ENCODE assay signal across 1 cellular context in the genomic region with DNA sequence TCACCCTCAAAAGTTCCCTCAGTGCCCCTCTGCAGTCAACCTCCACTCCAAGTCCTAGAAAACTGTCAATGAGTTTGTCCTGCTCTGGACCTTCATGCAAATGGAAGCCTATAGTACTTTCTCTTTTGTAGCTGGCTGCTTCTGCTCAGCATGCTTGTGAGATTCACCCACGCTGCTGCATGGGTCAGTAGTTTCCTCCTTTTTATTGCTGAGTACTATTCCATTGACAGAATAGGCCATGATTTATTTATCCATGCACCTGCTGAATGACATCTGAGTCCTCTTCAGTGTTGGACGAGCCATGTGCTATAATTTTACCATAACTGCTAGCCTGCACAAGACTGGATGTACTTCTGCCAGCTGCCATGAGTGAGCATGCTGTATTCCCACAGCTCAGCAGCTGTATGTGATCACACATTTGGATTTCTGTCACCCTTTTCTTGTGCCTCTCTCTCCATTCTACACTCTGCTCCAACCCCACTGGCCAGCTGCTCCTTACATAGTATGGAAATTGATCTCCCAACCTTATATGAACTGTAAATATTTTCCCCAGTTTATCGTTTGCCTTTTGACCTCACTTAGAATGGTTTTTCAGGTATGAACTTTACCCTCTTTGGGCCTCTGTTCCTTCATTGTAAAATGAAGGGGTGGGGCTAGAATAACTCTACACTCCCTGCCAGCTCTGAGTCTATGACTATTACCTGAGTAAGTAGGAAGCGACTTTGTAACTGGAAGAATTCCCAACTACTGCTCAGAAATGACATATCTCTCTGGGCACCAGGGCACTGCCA.
TF ChIP-seq lines count a peak whose summit lies in the region.

No MANE protein-coding gene starts in this region.

TF ChIP-seq in HepG2, 621 proteins besides CTCF, POLR2A, EP300 and RAD21 (continued from another document):
- TF ChIP-seq, protein P1, sequence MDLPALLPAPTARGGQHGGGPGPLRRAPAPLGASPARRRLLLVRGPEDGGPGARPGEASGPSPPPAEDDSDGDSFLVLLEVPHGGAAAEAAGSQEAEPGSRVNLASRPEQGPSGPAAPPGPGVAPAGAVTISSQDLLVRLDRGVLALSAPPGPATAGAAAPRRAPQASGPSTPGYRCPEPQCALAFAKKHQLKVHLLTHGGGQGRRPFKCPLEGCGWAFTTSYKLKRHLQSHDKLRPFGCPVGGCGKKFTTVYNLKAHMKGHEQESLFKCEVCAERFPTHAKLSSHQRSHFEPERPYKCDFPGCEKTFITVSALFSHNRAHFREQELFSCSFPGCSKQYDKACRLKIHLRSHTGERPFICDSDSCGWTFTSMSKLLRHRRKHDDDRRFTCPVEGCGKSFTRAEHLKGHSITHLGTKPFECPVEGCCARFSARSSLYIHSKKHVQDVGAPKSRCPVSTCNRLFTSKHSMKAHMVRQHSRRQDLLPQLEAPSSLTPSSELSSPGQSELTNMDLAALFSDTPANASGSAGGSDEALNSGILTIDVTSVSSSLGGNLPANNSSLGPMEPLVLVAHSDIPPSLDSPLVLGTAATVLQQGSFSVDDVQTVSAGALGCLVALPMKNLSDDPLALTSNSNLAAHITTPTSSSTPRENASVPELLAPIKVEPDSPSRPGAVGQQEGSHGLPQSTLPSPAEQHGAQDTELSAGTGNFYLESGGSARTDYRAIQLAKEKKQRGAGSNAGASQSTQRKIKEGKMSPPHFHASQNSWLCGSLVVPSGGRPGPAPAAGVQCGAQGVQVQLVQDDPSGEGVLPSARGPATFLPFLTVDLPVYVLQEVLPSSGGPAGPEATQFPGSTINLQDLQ (CRISPR knock-in tag; IDR thresholded peaks at IDR 0.05), result no peak
- TF ChIP-seq, protein P2, sequence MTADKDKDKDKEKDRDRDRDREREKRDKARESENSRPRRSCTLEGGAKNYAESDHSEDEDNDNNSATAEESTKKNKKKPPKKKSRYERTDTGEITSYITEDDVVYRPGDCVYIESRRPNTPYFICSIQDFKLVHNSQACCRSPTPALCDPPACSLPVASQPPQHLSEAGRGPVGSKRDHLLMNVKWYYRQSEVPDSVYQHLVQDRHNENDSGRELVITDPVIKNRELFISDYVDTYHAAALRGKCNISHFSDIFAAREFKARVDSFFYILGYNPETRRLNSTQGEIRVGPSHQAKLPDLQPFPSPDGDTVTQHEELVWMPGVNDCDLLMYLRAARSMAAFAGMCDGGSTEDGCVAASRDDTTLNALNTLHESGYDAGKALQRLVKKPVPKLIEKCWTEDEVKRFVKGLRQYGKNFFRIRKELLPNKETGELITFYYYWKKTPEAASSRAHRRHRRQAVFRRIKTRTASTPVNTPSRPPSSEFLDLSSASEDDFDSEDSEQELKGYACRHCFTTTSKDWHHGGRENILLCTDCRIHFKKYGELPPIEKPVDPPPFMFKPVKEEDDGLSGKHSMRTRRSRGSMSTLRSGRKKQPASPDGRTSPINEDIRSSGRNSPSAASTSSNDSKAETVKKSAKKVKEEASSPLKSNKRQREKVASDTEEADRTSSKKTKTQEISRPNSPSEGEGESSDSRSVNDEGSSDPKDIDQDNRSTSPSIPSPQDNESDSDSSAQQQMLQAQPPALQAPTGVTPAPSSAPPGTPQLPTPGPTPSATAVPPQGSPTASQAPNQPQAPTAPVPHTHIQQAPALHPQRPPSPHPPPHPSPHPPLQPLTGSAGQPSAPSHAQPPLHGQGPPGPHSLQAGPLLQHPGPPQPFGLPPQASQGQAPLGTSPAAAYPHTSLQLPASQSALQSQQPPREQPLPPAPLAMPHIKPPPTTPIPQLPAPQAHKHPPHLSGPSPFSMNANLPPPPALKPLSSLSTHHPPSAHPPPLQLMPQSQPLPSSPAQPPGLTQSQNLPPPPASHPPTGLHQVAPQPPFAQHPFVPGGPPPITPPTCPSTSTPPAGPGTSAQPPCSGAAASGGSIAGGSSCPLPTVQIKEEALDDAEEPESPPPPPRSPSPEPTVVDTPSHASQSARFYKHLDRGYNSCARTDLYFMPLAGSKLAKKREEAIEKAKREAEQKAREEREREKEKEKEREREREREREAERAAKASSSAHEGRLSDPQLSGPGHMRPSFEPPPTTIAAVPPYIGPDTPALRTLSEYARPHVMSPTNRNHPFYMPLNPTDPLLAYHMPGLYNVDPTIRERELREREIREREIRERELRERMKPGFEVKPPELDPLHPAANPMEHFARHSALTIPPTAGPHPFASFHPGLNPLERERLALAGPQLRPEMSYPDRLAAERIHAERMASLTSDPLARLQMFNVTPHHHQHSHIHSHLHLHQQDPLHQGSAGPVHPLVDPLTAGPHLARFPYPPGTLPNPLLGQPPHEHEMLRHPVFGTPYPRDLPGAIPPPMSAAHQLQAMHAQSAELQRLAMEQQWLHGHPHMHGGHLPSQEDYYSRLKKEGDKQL (CRISPR knock-in tag; IDR thresholded peaks at IDR 0.05; ENCODE audit: low read depth), result no peak
- TF ChIP-seq GPN1 (CRISPR knock-in tag; IDR thresholded peaks at IDR 0.05; ENCODE audit: borderline replicate concordance) (no peak), NR2F6 (IDR thresholded peaks at IDR 0.05) (peak; percentile 85), NR2F6 (CRISPR knock-in tag; IDR thresholded peaks at IDR 0.05) (peak; percentile 74), BCL6 (CRISPR knock-in tag; IDR thresholded peaks at IDR 0.05) (peak; percentile 48), ZNF292 (CRISPR knock-in tag; IDR thresholded peaks at IDR 0.05; ENCODE audit: borderline replicate concordance, low read depth) (no peak), MYC (CRISPR knock-in tag; IDR thresholded peaks at IDR 0.05; ENCODE audit: borderline replicate concordance) (no peak), ZFP90 (CRISPR knock-in tag; IDR thresholded peaks at IDR 0.05; ENCODE audit: borderline replicate concordance) (no peak), AHR (CRISPR knock-in tag; IDR thresholded peaks at IDR 0.05) (no peak), NR2F1 (CRISPR knock-in tag; IDR thresholded peaks at IDR 0.05) (peak; percentile 11 to 69; a peak in 2 of 4 replicates), FOXJ3 (CRISPR knock-in tag; IDR thresholded peaks at IDR 0.05; ENCODE audit: borderline replicate concordance) (0 out of 2 replicates have a peak, but pooled peaks have one; percentile 19)
- TF ChIP-seq, protein P3, sequence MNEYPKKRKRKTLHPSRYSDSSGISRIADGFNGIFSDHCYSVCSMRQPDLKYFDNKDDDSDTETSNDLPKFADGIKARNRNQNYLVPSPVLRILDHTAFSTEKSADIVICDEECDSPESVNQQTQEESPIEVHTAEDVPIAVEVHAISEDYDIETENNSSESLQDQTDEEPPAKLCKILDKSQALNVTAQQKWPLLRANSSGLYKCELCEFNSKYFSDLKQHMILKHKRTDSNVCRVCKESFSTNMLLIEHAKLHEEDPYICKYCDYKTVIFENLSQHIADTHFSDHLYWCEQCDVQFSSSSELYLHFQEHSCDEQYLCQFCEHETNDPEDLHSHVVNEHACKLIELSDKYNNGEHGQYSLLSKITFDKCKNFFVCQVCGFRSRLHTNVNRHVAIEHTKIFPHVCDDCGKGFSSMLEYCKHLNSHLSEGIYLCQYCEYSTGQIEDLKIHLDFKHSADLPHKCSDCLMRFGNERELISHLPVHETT (CRISPR knock-in tag; conservative IDR thresholded peaks at IDR 0.05), result no peak
- TF ChIP-seq, protein P4, sequence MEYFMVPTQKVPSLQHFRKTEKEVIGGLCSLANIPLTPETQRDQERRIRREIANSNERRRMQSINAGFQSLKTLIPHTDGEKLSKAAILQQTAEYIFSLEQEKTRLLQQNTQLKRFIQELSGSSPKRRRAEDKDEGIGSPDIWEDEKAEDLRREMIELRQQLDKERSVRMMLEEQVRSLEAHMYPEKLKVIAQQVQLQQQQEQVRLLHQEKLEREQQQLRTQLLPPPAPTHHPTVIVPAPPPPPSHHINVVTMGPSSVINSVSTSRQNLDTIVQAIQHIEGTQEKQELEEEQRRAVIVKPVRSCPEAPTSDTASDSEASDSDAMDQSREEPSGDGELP (IDR thresholded peaks at IDR 0.05; ENCODE audit: borderline replicate concordance, low read depth), result 0 out of 2 replicates have a peak, but pooled peaks have one; percentile 8
- TF ChIP-seq, protein P5, sequence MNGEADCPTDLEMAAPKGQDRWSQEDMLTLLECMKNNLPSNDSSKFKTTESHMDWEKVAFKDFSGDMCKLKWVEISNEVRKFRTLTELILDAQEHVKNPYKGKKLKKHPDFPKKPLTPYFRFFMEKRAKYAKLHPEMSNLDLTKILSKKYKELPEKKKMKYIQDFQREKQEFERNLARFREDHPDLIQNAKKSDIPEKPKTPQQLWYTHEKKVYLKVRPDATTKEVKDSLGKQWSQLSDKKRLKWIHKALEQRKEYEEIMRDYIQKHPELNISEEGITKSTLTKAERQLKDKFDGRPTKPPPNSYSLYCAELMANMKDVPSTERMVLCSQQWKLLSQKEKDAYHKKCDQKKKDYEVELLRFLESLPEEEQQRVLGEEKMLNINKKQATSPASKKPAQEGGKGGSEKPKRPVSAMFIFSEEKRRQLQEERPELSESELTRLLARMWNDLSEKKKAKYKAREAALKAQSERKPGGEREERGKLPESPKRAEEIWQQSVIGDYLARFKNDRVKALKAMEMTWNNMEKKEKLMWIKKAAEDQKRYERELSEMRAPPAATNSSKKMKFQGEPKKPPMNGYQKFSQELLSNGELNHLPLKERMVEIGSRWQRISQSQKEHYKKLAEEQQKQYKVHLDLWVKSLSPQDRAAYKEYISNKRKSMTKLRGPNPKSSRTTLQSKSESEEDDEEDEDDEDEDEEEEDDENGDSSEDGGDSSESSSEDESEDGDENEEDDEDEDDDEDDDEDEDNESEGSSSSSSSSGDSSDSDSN (CRISPR knock-in tag; IDR thresholded peaks at IDR 0.05), result no peak
- TF ChIP-seq, protein P6, sequence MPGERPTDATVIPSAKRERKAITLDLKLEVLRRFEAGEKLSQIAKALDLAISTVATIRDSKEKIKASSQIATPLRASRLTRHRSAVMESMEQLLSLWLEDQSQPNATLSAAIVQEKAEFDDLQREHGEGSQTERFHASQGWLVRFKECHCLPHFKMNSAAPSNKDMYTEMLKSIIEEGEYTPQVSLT (CRISPR knock-in tag; IDR thresholded peaks at IDR 0.05; ENCODE audit: borderline replicate concordance, low read depth), result no peak
- TF ChIP-seq, protein P7, sequence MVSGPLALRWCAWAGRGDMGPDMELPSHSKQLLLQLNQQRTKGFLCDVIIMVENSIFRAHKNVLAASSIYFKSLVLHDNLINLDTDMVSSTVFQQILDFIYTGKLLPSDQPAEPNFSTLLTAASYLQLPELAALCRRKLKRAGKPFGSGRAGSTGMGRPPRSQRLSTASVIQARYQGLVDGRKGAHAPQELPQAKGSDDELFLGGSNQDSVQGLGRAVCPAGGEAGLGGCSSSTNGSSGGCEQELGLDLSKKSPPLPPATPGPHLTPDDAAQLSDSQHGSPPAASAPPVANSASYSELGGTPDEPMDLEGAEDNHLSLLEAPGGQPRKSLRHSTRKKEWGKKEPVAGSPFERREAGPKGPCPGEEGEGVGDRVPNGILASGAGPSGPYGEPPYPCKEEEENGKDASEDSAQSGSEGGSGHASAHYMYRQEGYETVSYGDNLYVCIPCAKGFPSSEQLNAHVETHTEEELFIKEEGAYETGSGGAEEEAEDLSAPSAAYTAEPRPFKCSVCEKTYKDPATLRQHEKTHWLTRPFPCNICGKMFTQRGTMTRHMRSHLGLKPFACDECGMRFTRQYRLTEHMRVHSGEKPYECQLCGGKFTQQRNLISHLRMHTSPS (CRISPR knock-in tag; IDR thresholded peaks at IDR 0.05; ENCODE audit: low read depth), result no peak
- TF ChIP-seq, protein P8, sequence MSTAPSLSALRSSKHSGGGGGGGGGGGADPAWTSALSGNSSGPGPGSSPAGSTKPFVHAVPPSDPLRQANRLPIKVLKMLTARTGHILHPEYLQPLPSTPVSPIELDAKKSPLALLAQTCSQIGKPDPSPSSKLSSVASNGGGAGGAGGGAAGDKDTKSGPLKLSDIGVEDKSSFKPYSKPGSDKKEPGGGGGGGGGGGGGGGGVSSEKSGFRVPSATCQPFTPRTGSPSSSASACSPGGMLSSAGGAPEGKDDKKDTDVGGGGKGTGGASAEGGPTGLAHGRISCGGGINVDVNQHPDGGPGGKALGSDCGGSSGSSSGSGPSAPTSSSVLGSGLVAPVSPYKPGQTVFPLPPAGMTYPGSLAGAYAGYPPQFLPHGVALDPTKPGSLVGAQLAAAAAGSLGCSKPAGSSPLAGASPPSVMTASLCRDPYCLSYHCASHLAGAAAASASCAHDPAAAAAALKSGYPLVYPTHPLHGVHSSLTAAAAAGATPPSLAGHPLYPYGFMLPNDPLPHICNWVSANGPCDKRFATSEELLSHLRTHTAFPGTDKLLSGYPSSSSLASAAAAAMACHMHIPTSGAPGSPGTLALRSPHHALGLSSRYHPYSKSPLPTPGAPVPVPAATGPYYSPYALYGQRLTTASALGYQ (CRISPR knock-in tag; IDR thresholded peaks at IDR 0.05), result no peak
